In genomic region chr7:140230862-140231778, GRCh38 we compare ENCODE assay signal across 1 cellular context.
TF ChIP-seq lines count a peak whose summit lies in the region.

No MANE protein-coding gene starts in this region.

TF ChIP-seq in HepG2, 621 proteins besides CTCF, POLR2A, EP300 and RAD21 (continued from another document and continues in another):
- no peak for TF ChIP-seq LRRFIP1 (CRISPR knock-in tag; conservative IDR thresholded peaks at IDR 0.05)
- TF ChIP-seq EEA1 (CRISPR knock-in tag; IDR thresholded peaks at IDR 0.05; ENCODE audit: borderline replicate concordance), result no peak
- peak; percentile 67 for TF ChIP-seq RCOR2 (CRISPR knock-in tag; IDR thresholded peaks at IDR 0.05)
- TF ChIP-seq ZNF709 (CRISPR knock-in tag; IDR thresholded peaks at IDR 0.05), result no peak; the same call in 1 of the 2 replicates
- no peak for TF ChIP-seq CBFB (CRISPR knock-in tag; IDR thresholded peaks at IDR 0.05)
- TF ChIP-seq MLLT10 (CRISPR knock-in tag; IDR thresholded peaks at IDR 0.05), result no peak
- TF ChIP-seq ZNF577 (CRISPR knock-in tag; IDR thresholded peaks at IDR 0.05; ENCODE audit: borderline replicate concordance, low read depth), result no peak
- TF ChIP-seq HBP1 (CRISPR knock-in tag; IDR thresholded peaks at IDR 0.05; ENCODE audit: low read depth), result no peak
- peak; percentile 73 for TF ChIP-seq ZNF121 (CRISPR knock-in tag; IDR thresholded peaks at IDR 0.05)
- peak; percentile 58; the same call in 1 of the 2 replicates for TF ChIP-seq SP2 (CRISPR knock-in tag; IDR thresholded peaks at IDR 0.05)
- TF ChIP-seq TEAD3 (CRISPR knock-in tag; optimal IDR thresholded peaks at IDR 0.05; ENCODE audit: borderline replicate concordance), result peak; percentile 49
- no peak; the same call in 1 of the 2 replicates for TF ChIP-seq ZBED4 (CRISPR knock-in tag; IDR thresholded peaks at IDR 0.05; ENCODE audit: borderline replicate concordance)
- peak; percentile 47; the same call in 1 of the 2 replicates for TF ChIP-seq SRY (CRISPR knock-in tag; IDR thresholded peaks at IDR 0.05)
- TF ChIP-seq STAT6 (CRISPR knock-in tag; IDR thresholded peaks at IDR 0.05; ENCODE audit: borderline replicate concordance), result 0 out of 2 replicates have a peak, but pooled peaks have one; percentile 68
- no peak for TF ChIP-seq RORA (CRISPR knock-in tag; IDR thresholded peaks at IDR 0.05)
- no peak; the same call in 1 of the 2 replicates for TF ChIP-seq DNMT1 (CRISPR knock-in tag; IDR thresholded peaks at IDR 0.05)
- TF ChIP-seq, protein P1, sequence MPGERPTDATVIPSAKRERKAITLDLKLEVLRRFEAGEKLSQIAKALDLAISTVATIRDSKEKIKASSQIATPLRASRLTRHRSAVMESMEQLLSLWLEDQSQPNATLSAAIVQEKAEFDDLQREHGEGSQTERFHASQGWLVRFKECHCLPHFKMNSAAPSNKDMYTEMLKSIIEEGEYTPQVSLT (CRISPR knock-in tag; IDR thresholded peaks at IDR 0.05; ENCODE audit: borderline replicate concordance, low read depth), result no peak
- no peak for TF ChIP-seq TEF (CRISPR knock-in tag; IDR thresholded peaks at IDR 0.05)
- TF ChIP-seq, protein P2, sequence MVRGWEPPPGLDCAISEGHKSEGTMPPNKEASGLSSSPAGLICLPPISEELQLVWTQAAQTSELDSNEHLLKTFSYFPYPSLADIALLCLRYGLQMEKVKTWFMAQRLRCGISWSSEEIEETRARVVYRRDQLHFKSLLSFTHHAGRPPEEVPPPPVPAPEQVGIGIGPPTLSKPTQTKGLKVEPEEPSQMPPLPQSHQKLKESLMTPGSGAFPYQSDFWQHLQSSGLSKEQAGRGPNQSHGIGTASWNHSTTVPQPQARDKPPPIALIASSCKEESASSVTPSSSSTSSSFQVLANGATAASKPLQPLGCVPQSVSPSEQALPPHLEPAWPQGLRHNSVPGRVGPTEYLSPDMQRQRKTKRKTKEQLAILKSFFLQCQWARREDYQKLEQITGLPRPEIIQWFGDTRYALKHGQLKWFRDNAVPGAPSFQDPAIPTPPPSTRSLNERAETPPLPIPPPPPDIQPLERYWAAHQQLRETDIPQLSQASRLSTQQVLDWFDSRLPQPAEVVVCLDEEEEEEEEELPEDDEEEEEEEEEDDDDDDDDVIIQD (CRISPR knock-in tag; IDR thresholded peaks at IDR 0.05; ENCODE audit: low read depth), result no peak
- TF ChIP-seq, protein P3, sequence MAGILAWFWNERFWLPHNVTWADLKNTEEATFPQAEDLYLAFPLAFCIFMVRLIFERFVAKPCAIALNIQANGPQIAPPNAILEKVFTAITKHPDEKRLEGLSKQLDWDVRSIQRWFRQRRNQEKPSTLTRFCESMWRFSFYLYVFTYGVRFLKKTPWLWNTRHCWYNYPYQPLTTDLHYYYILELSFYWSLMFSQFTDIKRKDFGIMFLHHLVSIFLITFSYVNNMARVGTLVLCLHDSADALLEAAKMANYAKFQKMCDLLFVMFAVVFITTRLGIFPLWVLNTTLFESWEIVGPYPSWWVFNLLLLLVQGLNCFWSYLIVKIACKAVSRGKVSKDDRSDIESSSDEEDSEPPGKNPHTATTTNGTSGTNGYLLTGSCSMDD (CRISPR knock-in tag; IDR thresholded peaks at IDR 0.05), result no peak; the same call in 1 of the 2 replicates
- no peak for TF ChIP-seq ZNF367 (CRISPR knock-in tag; IDR thresholded peaks at IDR 0.05; ENCODE audit: borderline replicate concordance)
- TF ChIP-seq ZNF644 (CRISPR knock-in tag; IDR thresholded peaks at IDR 0.05; ENCODE audit: low read depth), result no peak
- no peak for TF ChIP-seq SRSF9 (IDR thresholded peaks at IDR 0.05; ENCODE audit: borderline replicate concordance, insufficient read depth, low read depth, low read length, poor library complexity, severe bottlenecking)
- TF ChIP-seq EED (CRISPR knock-in tag; IDR thresholded peaks at IDR 0.05), result no peak
- TF ChIP-seq BHLHE40 (IDR thresholded peaks at IDR 0.05; ENCODE audit: low read length), result 0 out of 2 replicates have a peak, but pooled peaks have one; percentile 17
- peak; percentile 22 for TF ChIP-seq ZSCAN31 (CRISPR knock-in tag; IDR thresholded peaks at IDR 0.05; ENCODE audit: low read depth)
- no peak; the same call in 1 of the 2 replicates for TF ChIP-seq THRA (CRISPR knock-in tag; IDR thresholded peaks at IDR 0.05; ENCODE audit: borderline replicate concordance)
- peak; percentile 84 for TF ChIP-seq ZNF414 (CRISPR knock-in tag; IDR thresholded peaks at IDR 0.05)
- TF ChIP-seq, protein P4, sequence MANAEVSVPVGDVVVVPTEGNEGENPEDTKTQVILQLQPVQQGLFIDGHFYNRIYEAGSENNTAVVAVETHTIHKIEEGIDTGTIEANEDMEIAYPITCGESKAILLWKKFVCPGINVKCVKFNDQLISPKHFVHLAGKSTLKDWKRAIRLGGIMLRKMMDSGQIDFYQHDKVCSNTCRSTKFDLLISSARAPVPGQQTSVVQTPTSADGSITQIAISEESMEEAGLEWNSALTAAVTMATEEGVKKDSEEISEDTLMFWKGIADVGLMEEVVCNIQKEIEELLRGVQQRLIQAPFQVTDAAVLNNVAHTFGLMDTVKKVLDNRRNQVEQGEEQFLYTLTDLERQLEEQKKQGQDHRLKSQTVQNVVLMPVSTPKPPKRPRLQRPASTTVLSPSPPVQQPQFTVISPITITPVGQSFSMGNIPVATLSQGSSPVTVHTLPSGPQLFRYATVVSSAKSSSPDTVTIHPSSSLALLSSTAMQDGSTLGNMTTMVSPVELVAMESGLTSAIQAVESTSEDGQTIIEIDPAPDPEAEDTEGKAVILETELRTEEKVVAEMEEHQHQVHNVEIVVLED (CRISPR knock-in tag; IDR thresholded peaks at IDR 0.05; ENCODE audit: borderline replicate concordance), result no peak; the same call in 1 of the 2 replicates
- no peak for TF ChIP-seq DNMT3B (CRISPR knock-in tag; conservative IDR thresholded peaks at IDR 0.05)
- TF ChIP-seq CEBPZ (IDR thresholded peaks at IDR 0.05; ENCODE audit: low read length), result no peak
